In the genomic region with DNA sequence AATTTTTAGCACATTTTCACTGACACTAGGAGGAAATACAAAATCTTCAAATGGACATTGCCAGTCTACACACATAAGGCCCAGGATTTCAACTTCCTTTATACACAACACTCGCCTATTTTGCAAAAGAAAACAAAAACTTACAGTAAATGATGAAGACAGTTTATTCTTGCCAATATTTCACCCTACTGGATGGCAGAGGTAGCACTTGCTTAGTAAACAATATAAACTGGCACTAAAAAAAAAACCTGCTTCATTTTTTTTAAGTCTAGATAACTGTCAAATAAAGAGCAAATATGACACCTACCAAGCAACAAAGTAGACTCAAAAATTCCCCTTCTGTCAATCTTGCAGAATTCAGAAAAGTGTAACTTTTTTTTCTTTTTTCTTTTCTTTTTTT, we compare ENCODE assay signal across 21 cellular contexts.
DNase-seq lines count a peak whose midpoint lies in the region; ATAC-seq, FAIRE-seq and TF ChIP-seq lines count a peak whose summit lies in the region.
"Had no signal": no experiment of that assay in that cellular context is flagged by ENCODE, and none has a peak within 500 bp of the region (broad histone marks: within the 10 kb centered on the region; RNA-seq: fewer than 3 reads in every experiment).

No MANE protein-coding gene starts in this region.

- peaks cover 28% of the 10 kb centered on the region for H3K36me3 Mint-ChIP-seq in stimulated activated naive CD8-positive, alpha-beta T cell treated with anti-CD3 and anti-CD28 coated beads, Interleukin-15, Interleukin-2, amounts not matched to agents 100 ng/mL and 50 ng/mL, for 24 hours (ENCODE audit: low read depth)
- H3K36me3 Mint-ChIP-seq in type B pancreatic cell, result peaks cover 5% of the 10 kb centered on the region

- no peaks in the 10 kb centered on the region for H3K27me3 Mint-ChIP-seq in stimulated activated naive CD8-positive, alpha-beta T cell treated with anti-CD3 and anti-CD28 coated beads, Interleukin-15, Interleukin-2, amounts not matched to agents 100 ng/mL and 50 ng/mL, for 24 hours
- no peaks in the 10 kb centered on the region for H3K27me3 Mint-ChIP-seq in type B pancreatic cell

- no peak for ATAC-seq in stimulated activated naive CD8-positive, alpha-beta T cell treated with anti-CD3 and anti-CD28 coated beads, Interleukin-15, Interleukin-2, amounts not matched to agents 100 U/mL and 50 U/mL, for 24 hours
- no peak for ATAC-seq in GM18861 (IDR thresholded peaks at IDR 0.05; ENCODE audit: unreplicated experiment)
- no peak for ATAC-seq in HG03565 (IDR thresholded peaks at IDR 0.05; ENCODE audit: unreplicated experiment)
- ATAC-seq: HCT116 had no signal

- FAIRE-seq in HTR-8/SVneo (lab: Jason Lieb, UNC), result no peak
- FAIRE-seq: GM12892 had no signal

- H3K27ac ChIP-seq in VCaP, result peak overlapping the region; percentile 28
- H3K27ac ChIP-seq: GM23248, RWPE1, SJSA1 had no signal

- peak overlapping the region; percentile 13 for H3K27ac Mint-ChIP-seq in stimulated activated naive CD8-positive, alpha-beta T cell treated with anti-CD3 and anti-CD28 coated beads, Interleukin-15, Interleukin-2, amounts not matched to agents 100 ng/mL and 50 ng/mL, for 24 hours
- H3K27ac Mint-ChIP-seq in type B pancreatic cell, result no peak overlapping the region

- no peak for DNase-seq in stimulated activated naive CD8-positive, alpha-beta T cell treated with anti-CD3 and anti-CD28 coated beads, Interleukin-15, Interleukin-2, amounts not matched to agents 100 U/mL and 50 U/mL, for 24 hours
- no peak for DNase-seq in fibroblast of the aortic adventitia (ENCODE audit: low read depth)
- DNase-seq in type B pancreatic cell (ENCODE audit: extremely low spot score, unreplicated experiment), result no peak
- no peak for DNase-seq in HTR-8/SVneo (ENCODE audit: insufficient read length, low spot score)
- DNase-seq: COR-L47; GM23248; MV-4-11; NCI-H146; NCI-H2081 treated with DMSO at 0.1 percent for 48 hours; NCI-H2227 treated with DMSO at 0.1 percent for 48 hours; NCI-H524 treated with DMSO at 0.1 percent for 48 hours; NK-92 treated with Interleukin-12 subunit alpha and Interleukin-12 subunit beta, amount 100 ng/mL, for 24 hours; OCI-M1 had no signal

- no peak overlapping the region for H3K4me3 Mint-ChIP-seq in stimulated activated naive CD8-positive, alpha-beta T cell treated with anti-CD3 and anti-CD28 coated beads, Interleukin-15, Interleukin-2, amounts not matched to agents 100 ng/mL and 50 ng/mL, for 24 hours
- H3K4me3 Mint-ChIP-seq in type B pancreatic cell, result no peak overlapping the region

- TF ChIP-seq CTCF in VCaP (conservative IDR thresholded peaks at IDR 0.05), result peak; percentile 51
- peak; percentile 12 for TF ChIP-seq CTCF in fibroblast of the aortic adventitia (IDR thresholded peaks at IDR 0.05; ENCODE audit: insufficient read depth, low read length)
- TF ChIP-seq CTCF in type B pancreatic cell (conservative IDR thresholded peaks at IDR 0.05), result peak; percentile 53

- no peaks in the 10 kb centered on the region for H3K4me1 Mint-ChIP-seq in stimulated activated naive CD8-positive, alpha-beta T cell treated with anti-CD3 and anti-CD28 coated beads, Interleukin-15, Interleukin-2, amounts not matched to agents 100 ng/mL and 50 ng/mL, for 24 hours (ENCODE audit: low read depth)
- H3K4me1 Mint-ChIP-seq in type B pancreatic cell (ENCODE audit: unreplicated experiment), result no peaks in the 10 kb centered on the region

- H3K4me3 ChIP-seq in fibroblast of the aortic adventitia (ENCODE audit: low read depth, low read length), result no peak overlapping the region
- H3K4me3 ChIP-seq: GM23248, SJSA1 had no signal

- no peaks in the 10 kb centered on the region for H3K9me3 Mint-ChIP-seq in stimulated activated naive CD8-positive, alpha-beta T cell treated with anti-CD3 and anti-CD28 coated beads, Interleukin-15, Interleukin-2, amounts not matched to agents 100 ng/mL and 50 ng/mL, for 24 hours
- no peaks in the 10 kb centered on the region for H3K9me3 Mint-ChIP-seq in type B pancreatic cell
